8 cellular contexts compared by ENCODE assay signal in the genomic region with DNA sequence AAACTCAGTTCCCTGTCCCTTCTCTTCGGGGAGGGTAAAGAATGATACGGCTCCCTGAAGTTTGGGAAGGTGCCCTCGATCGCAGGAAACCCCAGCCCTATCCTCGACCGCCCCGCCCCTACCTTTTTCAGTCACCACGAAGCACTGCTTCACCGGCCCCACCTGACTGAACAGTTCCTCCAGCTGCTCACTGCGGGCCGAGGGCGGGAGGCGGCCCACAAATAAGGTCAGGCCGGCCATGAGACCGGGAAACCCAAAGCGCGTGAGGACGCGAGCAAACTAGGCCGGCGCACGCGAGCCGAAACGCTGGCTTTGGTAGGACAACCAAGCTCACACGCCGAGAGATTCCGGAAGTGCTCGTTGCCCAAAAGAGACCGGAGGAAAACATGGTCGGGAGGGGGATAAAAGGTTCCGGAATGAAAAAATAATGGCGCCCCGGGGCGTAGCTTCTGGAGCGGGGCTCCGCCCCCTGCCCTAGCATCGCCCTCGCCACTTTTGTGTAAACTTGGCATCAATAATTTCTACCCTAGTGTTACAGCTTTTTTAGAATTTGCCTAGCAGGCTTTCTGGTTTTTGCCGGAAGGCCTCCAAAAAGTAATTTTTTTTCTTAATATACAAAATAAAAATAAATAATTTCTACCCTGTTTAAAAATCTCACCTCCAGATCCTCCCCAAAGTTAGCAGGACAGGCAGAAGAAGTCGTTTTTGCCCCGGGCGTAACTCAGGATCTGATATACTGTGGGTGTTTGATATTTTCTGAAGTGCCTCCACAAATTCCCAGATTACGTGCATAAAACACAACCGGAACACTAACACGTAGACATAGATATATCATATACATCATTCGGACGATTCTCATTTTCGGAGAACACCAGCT.
DNase-seq lines count a peak whose midpoint lies in the region; ATAC-seq and TF ChIP-seq lines count a peak whose summit lies in the region.

RBM28 (minus strand) TSS at position 355 of the 877 bp plus-strand sequence; CDS start at position 240, 115 bp downstream.

- TF ChIP-seq POLR2A in GM18951 (IDR thresholded peaks at IDR 0.05; ENCODE audit: extremely low read depth, insufficient read depth, insufficient read length), result peak; percentile 91

- ATAC-seq in HG03175 (IDR thresholded peaks at IDR 0.05; ENCODE audit: unreplicated experiment), result peak; percentile 93

- no peak for TF ChIP-seq CTCF in AG09319 (IDR thresholded peaks at IDR 0.05; ENCODE audit: low read depth, low read length)

- in situ Hi-C loops in GM18951 (cut with MboI; ENCODE audit: low sequenced_read_pairs, unreplicated experiment), result no loop called here

- DNase-seq in AG09319 (ENCODE audit: extremely low read depth, low read depth) (peak; percentile 75), NCI-H345 (lab: John Stamatoyannopoulos, UW) (peak; percentile 93), islet precursor cell (peak; percentile 93)
- DNase-seq in activated CD4-positive, CD25-positive, alpha-beta regulatory T cell treated with anti-CD3 and anti-CD28 coated beads, Interleukin-2, amount 50 U/mL, for 16 hours (ENCODE audit: low read depth, low spot score), result peak; percentile 72
- peak; percentile 87 for DNase-seq in central memory CD4-positive, alpha-beta T cell
- peak; percentile 72 for DNase-seq in stimulated activated CD4-positive, alpha-beta T cell treated with anti-CD3 and anti-CD28 coated beads, Interleukin-12 subunit alpha, Interleukin-12 subunit beta, amount 100 ng/mL, for 4 hours

Comparison
In these comparisons a context has a peak if more than half of its experiments do, and no peak if none do; other contexts are left out.
1. Peak in every context shown above with its lines: DNase-seq and ATAC-seq.